7 cellular contexts compared by ENCODE assay signal in the genomic region with DNA sequence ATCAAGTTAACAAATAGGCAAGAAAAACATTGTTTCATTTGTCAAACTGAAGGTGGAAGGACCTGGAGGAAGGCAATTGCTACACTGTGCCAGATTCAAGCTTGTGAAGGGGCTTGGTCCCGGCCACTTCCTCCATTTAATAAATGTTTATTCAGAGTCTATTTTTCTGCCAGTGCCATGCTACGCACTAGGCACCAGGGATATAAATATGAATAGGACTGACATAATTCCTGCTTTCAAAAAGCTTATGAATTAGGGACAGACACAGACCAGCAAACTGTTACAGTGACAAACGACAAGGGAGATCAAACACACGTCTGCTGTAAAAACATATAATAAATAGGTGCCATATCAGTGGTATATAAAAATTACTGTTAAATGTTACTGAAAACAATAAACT. TPM values are rescaled to one million over a fixed set of nuclear protein-coding genes. Genes with fewer than 3 reads are reported as not detected.
DNase-seq lines count a peak whose midpoint lies in the region; ATAC-seq and TF ChIP-seq lines count a peak whose summit lies in the region.

No MANE protein-coding gene starts in this region.

- H2AFZ ChIP-seq in OCI-LY3 (ENCODE audit: low read depth, low read length): peak overlapping the region; percentile 10; the same call in 1 of the 2 replicates

- H3K4me2 ChIP-seq in OCI-LY3 (ENCODE audit: low read length): peak overlapping the region; percentile 90

- H3K79me2 ChIP-seq in OCI-LY3 (ENCODE audit: low read length): peaks cover 22% of the 10 kb centered on the region

- no peak for TF ChIP-seq CTCF in OCI-LY3 (IDR thresholded peaks at IDR 0.05; ENCODE audit: low read depth, low read length)
- TF ChIP-seq CTCF in epithelial cell of proximal tubule (conservative IDR thresholded peaks at IDR 0.05; ENCODE audit: low read depth, low read length): no peak
- TF ChIP-seq CTCF in spleen (IDR thresholded peaks at IDR 0.05 in 8 of 11, conservative IDR thresholded peaks at IDR 0.05 in 3 of 11): no peak

- H3K36me3 ChIP-seq in OCI-LY3 (replicated peaks; ENCODE audit: low read depth, low read length): peaks cover 7% of the 10 kb centered on the region
- no peaks in the 10 kb centered on the region for H3K36me3 ChIP-seq in spleen

- H4K20me1 ChIP-seq in OCI-LY3 (ENCODE audit: insufficient read depth, low read length): no peaks in the 10 kb centered on the region

- TF ChIP-seq POLR2A in spleen (IDR thresholded peaks at IDR 0.05): peak in 1 of 3 donors; percentile 33

- H3K27me3 ChIP-seq in OCI-LY3 (ENCODE audit: low read depth, low read length) (no peaks in the 10 kb centered on the region), spleen (replicated peaks in 1 of 7) (no peaks in the 10 kb centered on the region)

- peak overlapping the region; percentile 90 for H3K9ac ChIP-seq in OCI-LY3 (ENCODE audit: low read length)

- ATAC-seq in GM21717 (IDR thresholded peaks at IDR 0.05; ENCODE audit: unreplicated experiment): peak; percentile 38
- no peak for ATAC-seq in GM19035 (IDR thresholded peaks at IDR 0.05; ENCODE audit: unreplicated experiment)

- H3K4me3 ChIP-seq in OCI-LY3 (ENCODE audit: low read length): peak overlapping the region; percentile 75
- H3K4me3 ChIP-seq in epithelial cell of proximal tubule (ENCODE audit: low read depth, low read length): peak overlapping the region; percentile 40
- H3K4me3 ChIP-seq in spleen: peak overlapping the region; percentile 23 to 68 (median 36)

- intact Hi-C loops in spleen (cut with DNase I; ENCODE audit: low total_unique reads): loop anchor here (5.0 kb wide), 1 partner anchor 99 kb away; no protein-coding TSS in a partner anchor

- 10 to 22% (median 18%) methylated on average over 4 of the region's 4 CpGs for WGBS in spleen, 5 donors

- H3K4me1 ChIP-seq in OCI-LY3 (ENCODE audit: low read length): peaks cover 57% of the 10 kb centered on the region
- H3K4me1 ChIP-seq in spleen: peaks cover 20 to 73% (median 44%) of the 10 kb centered on the region in 6 donors

- H3K27ac ChIP-seq in OCI-LY3 (ENCODE audit: low read length) (peak overlapping the region; percentile 93), spleen (peak overlapping the region; percentile 78 to 93 (median 91))

- DNase-seq in epithelial cell of proximal tubule (ENCODE audit: low read depth) (no peak), spleen (no peak), mucosa of gallbladder (ENCODE audit: low spot score) (no peak), SHP77 (lab: John Stamatoyannopoulos, UW) (no peak)

- H3K9me3 ChIP-seq in OCI-LY3 (ENCODE audit: insufficient read depth, low read length) (no peaks in the 10 kb centered on the region), spleen (peaks cover 0 to 7% (median 2%) of the 10 kb centered on the region in 8 donors)

RNA-seq across cellular contexts. Expression of gene TLR6, which starts 0.6 kb away (rescaled TPM):
- total RNA-seq in epithelial cell of proximal tubule: 0.22 and 0.29 TPM in 2 replicates
- 10 to 100 TPM; 23.2 to 55.1 (median 37.5) TPM for total RNA-seq in spleen
- polyA plus RNA-seq in spleen: 10 to 100 TPM in 2 of 3 donors, 1 to 10 TPM in 1; 5.5 to 10.7 (median 10.3) TPM
- total RNA-seq in mucosa of gallbladder: 4.3 TPM

RNA-seq across cellular contexts. Expression of gene FAM114A1, which starts 11.6 kb away (rescaled TPM):
- total RNA-seq in epithelial cell of proximal tubule (60.6 and 61.5 TPM in 2 replicates), spleen (10 to 100 TPM; 16.2 to 50.2 (median 26.7) TPM), mucosa of gallbladder (80.6 TPM)
- polyA plus RNA-seq in spleen: 1 to 10 TPM; 3.9 to 8.7 (median 4.5) TPM

RNA-seq across cellular contexts. Expression of gene TLR1, which starts 51.5 kb away (rescaled TPM):
- total RNA-seq in epithelial cell of proximal tubule (0.51 and 0.98 TPM in 2 replicates), spleen (100 to 1,000 TPM in 5 of 7 donors, 10 to 100 TPM in 2; 84.9 to 190 (median 119) TPM), mucosa of gallbladder (16.6 TPM)
- polyA plus RNA-seq in spleen: 10 to 100 TPM in 2 of 3 donors, 1 to 10 TPM in 1; 7.6 to 10.8 (median 10.5) TPM
